20 cellular contexts compared by ENCODE assay signal in genomic region chr9:4857163-4857562, GRCh38.
DNase-seq lines count a peak whose midpoint lies in the region; ATAC-seq lines count a peak whose summit lies in the region.
"Had no signal": no experiment of that assay in that cellular context is flagged by ENCODE, and none has a peak within 500 bp of the region (broad histone marks: within the 10 kb centered on the region; RNA-seq: fewer than 3 reads in every experiment).

No MANE protein-coding gene starts in this region.

- H3K4me1 ChIP-seq in BLaER1 treated with 17β-estradiol and CSF1 and Interleukin-3, amounts not matched to agents 10 nM and 100 nM, result peaks cover 0 to 28% (median 15%) of the 10 kb centered on the region in 10 experiments; a peak in 12 of 20 replicates
- peaks cover 12% of the 10 kb centered on the region for H3K4me1 ChIP-seq in mesenchymal stem cell (ENCODE audit: control insufficient read depth, insufficient read depth, low read depth, low read length)
- H3K4me1 ChIP-seq in mesendoderm (ENCODE audit: control insufficient read depth, low read depth, low read length), result no peaks in the 10 kb centered on the region
- H3K4me1 ChIP-seq: lower lobe of right lung, uterus had no signal

- H3K4me3 Mint-ChIP-seq in T-helper 1 cell treated with Interleukin-12 subunit alpha and Interleukin-12 subunit beta and Interleukin-4 antibody, amounts not matched to agents 30 μg/mL and 1 μg/mL, for 36 hours, result no peak overlapping the region
- H3K4me3 Mint-ChIP-seq in T-helper 2 cell treated with Interferon-gamma antibody and Interleukin-4, amounts not matched to agents 5 μg/mL and 100 μg/mL, for 36 hours, result no peak overlapping the region
- H3K4me3 Mint-ChIP-seq: B cell had no signal

- peak overlapping the region; percentile 3 for H3K27ac Mint-ChIP-seq in T-helper 1 cell treated with Interleukin-12 subunit alpha and Interleukin-12 subunit beta and Interleukin-4 antibody, amounts not matched to agents 30 μg/mL and 1 μg/mL, for 36 hours
- H3K27ac Mint-ChIP-seq in T-helper 2 cell treated with Interferon-gamma antibody and Interleukin-4, amounts not matched to agents 5 μg/mL and 100 μg/mL, for 36 hours, result no peak overlapping the region
- H3K27ac Mint-ChIP-seq: B cell had no signal

- DNase-seq in T-helper 1 cell (no peak), mesenchymal stem cell (peak; percentile 8), SKM-1 (lab: John Stamatoyannopoulos, UW; ENCODE audit: unreplicated experiment) (no peak), mesendoderm (no peak)
- peak; percentile 35 for DNase-seq in T-helper 2 cell treated with Interferon-gamma antibody and Interleukin-4, amounts not matched to agents 5 μg/mL and 100 μg/mL, for 36 hours (ENCODE audit: low spot score)
- DNase-seq: 8988T, brain microvascular endothelial cell, cortex of kidney, GOT3, lower lobe of right lung, NCI-H1105 treated with DMSO at 0.1 percent for 48 hours, NCI-H2107, NCI-H524 treated with DMSO at 0.1 percent for 48 hours, right cardiac atrium, uterus had no signal

- no peaks in the 10 kb centered on the region for H3K27me3 Mint-ChIP-seq in T-helper 1 cell treated with Interleukin-12 subunit alpha and Interleukin-12 subunit beta and Interleukin-4 antibody, amounts not matched to agents 30 μg/mL and 1 μg/mL, for 36 hours (ENCODE audit: low read depth)
- H3K27me3 Mint-ChIP-seq in T-helper 2 cell treated with Interferon-gamma antibody and Interleukin-4, amounts not matched to agents 5 μg/mL and 100 μg/mL, for 36 hours (ENCODE audit: low read depth), result no peaks in the 10 kb centered on the region
- H3K27me3 Mint-ChIP-seq: B cell had no signal

- peaks cover 37% of the 10 kb centered on the region for H3K36me3 Mint-ChIP-seq in T-helper 1 cell treated with Interleukin-12 subunit alpha and Interleukin-12 subunit beta and Interleukin-4 antibody, amounts not matched to agents 30 μg/mL and 1 μg/mL, for 36 hours (ENCODE audit: low read depth)
- H3K36me3 Mint-ChIP-seq in T-helper 2 cell treated with Interferon-gamma antibody and Interleukin-4, amounts not matched to agents 5 μg/mL and 100 μg/mL, for 36 hours (ENCODE audit: low read depth), result peaks cover 54% of the 10 kb centered on the region

- H2AK5ac ChIP-seq in mesenchymal stem cell (ENCODE audit: low read length, severe bottlenecking), result no peak overlapping the region
- H2AK5ac ChIP-seq in mesendoderm (ENCODE audit: low read length), result no peak overlapping the region

- H3K4me2 ChIP-seq in BLaER1 treated with 17β-estradiol and CSF1 and Interleukin-3, amounts not matched to agents 10 nM and 100 nM, result peak overlapping the region in 6 of 11 experiments; percentile 4 to 40 (median 30); a peak in 5 of 22 replicates
- H3K4me2 ChIP-seq in mesenchymal stem cell (ENCODE audit: low read length, poor library complexity, severe bottlenecking) (no peak overlapping the region), mesendoderm (ENCODE audit: low read length) (no peak overlapping the region)

- H2BK5ac ChIP-seq in mesenchymal stem cell (ENCODE audit: low read depth, low read length, poor library complexity, severe bottlenecking) (no peak overlapping the region), mesendoderm (ENCODE audit: low read length) (no peak overlapping the region)

- H4K5ac ChIP-seq in mesendoderm (ENCODE audit: low read length), result no peak overlapping the region

- H3K79me2 ChIP-seq in mesendoderm (ENCODE audit: control insufficient read depth, insufficient read depth, low read length), result no peaks in the 10 kb centered on the region

- H3K27me3 ChIP-seq in BLaER1 treated with 17β-estradiol and CSF1 and Interleukin-3, amounts not matched to agents 10 nM and 100 nM, result no peaks in the 10 kb centered on the region
- H3K27me3 ChIP-seq in mesenchymal stem cell (ENCODE audit: control insufficient read depth in 1 of 2, insufficient read depth in 1 of 2, low read length in 2 of 2) (no peaks in the 10 kb centered on the region), mesendoderm (ENCODE audit: insufficient read depth, low read length, poor library complexity) (no peaks in the 10 kb centered on the region)
- H3K27me3 ChIP-seq: brain microvascular endothelial cell, uterus had no signal

- H2BK15ac ChIP-seq in mesenchymal stem cell (ENCODE audit: low read depth, poor library complexity, severe bottlenecking), result no peak overlapping the region
- H2BK15ac ChIP-seq in mesendoderm (replicated peaks; ENCODE audit: low read depth), result no peak overlapping the region

- H3K4ac ChIP-seq in mesenchymal stem cell (ENCODE audit: low read depth in 1 of 2, low read length in 2 of 2) (no peak overlapping the region), mesendoderm (ENCODE audit: low read depth, low read length) (no peak overlapping the region)

- no peak overlapping the region for H3K56ac ChIP-seq in mesendoderm (ENCODE audit: low read length)

- peaks cover 0 to 15% (median 8%) of the 10 kb centered on the region in 11 experiments; a peak in 16 of 22 replicates for H3K9me3 ChIP-seq in BLaER1 treated with 17β-estradiol and CSF1 and Interleukin-3, amounts not matched to agents 10 nM and 100 nM (replicated peaks in 1 of 11)
- no peaks in the 10 kb centered on the region for H3K9me3 ChIP-seq in mesenchymal stem cell (ENCODE audit: control insufficient read depth, low read length)
- H3K9me3 ChIP-seq: lower lobe of right lung, uterus had no signal

- H3K4me3 ChIP-seq in BLaER1 treated with 17β-estradiol and CSF1 and Interleukin-3, amounts not matched to agents 10 nM and 100 nM, result no peak overlapping the region
- H3K4me3 ChIP-seq in mesenchymal stem cell (ENCODE audit: insufficient read depth in 1 of 2, low read depth in 1 of 2, low read length in 2 of 2), result no peak overlapping the region
- no peak overlapping the region for H3K4me3 ChIP-seq in mesendoderm (ENCODE audit: low read length)
- H3K4me3 ChIP-seq: lower lobe of right lung, uterus had no signal

- H3K36me3 ChIP-seq in BLaER1 treated with 17β-estradiol and CSF1 and Interleukin-3, amounts not matched to agents 10 nM and 100 nM, result peaks cover 55 to 100% (median 96%) of the 10 kb centered on the region in 11 experiments
- peaks cover 21 to 56% of the 10 kb centered on the region in 2 experiments for H3K36me3 ChIP-seq in mesenchymal stem cell (ENCODE audit: control insufficient read depth in 1 of 2, insufficient read depth in 2 of 2, low read depth in 1 of 2, low read length in 2 of 2)
- H3K36me3 ChIP-seq in mesendoderm (ENCODE audit: control insufficient read depth, insufficient read depth, low read length), result peaks cover 3% of the 10 kb centered on the region
- H3K36me3 ChIP-seq: uterus had no signal

- H3K79me1 ChIP-seq in mesenchymal stem cell (replicated peaks; ENCODE audit: low read length, poor library complexity, severe bottlenecking) (peaks cover 2% of the 10 kb centered on the region), mesendoderm (ENCODE audit: low read length) (no peaks in the 10 kb centered on the region)

- WGBS in mesenchymal stem cell, result 100% methylated on average over 1 of the region's 3 CpGs
- WGBS in mesendoderm (ENCODE audit: extremely low coverage, insufficient coverage, low lambda C conversion rate), result no CpG with 5 or more reads among the region's 3 CpGs

- H4K8ac ChIP-seq in mesenchymal stem cell (ENCODE audit: low read length) (no peak overlapping the region), mesendoderm (ENCODE audit: low read depth, low read length) (no peak overlapping the region)

- H3K23ac ChIP-seq in mesenchymal stem cell (ENCODE audit: low read length in 2 of 2) (no peak overlapping the region), mesendoderm (ENCODE audit: low read length) (no peak overlapping the region)

- H3K4me1 Mint-ChIP-seq in T-helper 1 cell treated with Interleukin-12 subunit alpha and Interleukin-12 subunit beta and Interleukin-4 antibody, amounts not matched to agents 30 μg/mL and 1 μg/mL, for 36 hours (ENCODE audit: low read depth), result peaks cover 12% of the 10 kb centered on the region
- H3K4me1 Mint-ChIP-seq in T-helper 2 cell treated with Interferon-gamma antibody and Interleukin-4, amounts not matched to agents 5 μg/mL and 100 μg/mL, for 36 hours (ENCODE audit: low read depth), result peaks cover 31% of the 10 kb centered on the region

- peaks cover 0 to 43% (median 0%) of the 10 kb centered on the region in 11 experiments; a peak in 4 of 22 replicates for H4K20me1 ChIP-seq in BLaER1 treated with 17β-estradiol and CSF1 and Interleukin-3, amounts not matched to agents 10 nM and 100 nM

- H2BK120ac ChIP-seq in mesenchymal stem cell (ENCODE audit: low read depth, low read length) (no peak overlapping the region), mesendoderm (ENCODE audit: low read depth, low read length) (no peak overlapping the region)

- H4K91ac ChIP-seq in mesenchymal stem cell (ENCODE audit: low read length), result no peak overlapping the region

- H3K9me3 Mint-ChIP-seq in T-helper 1 cell treated with Interleukin-12 subunit alpha and Interleukin-12 subunit beta and Interleukin-4 antibody, amounts not matched to agents 30 μg/mL and 1 μg/mL, for 36 hours, result no peaks in the 10 kb centered on the region
- H3K9me3 Mint-ChIP-seq in T-helper 2 cell treated with Interferon-gamma antibody and Interleukin-4, amounts not matched to agents 5 μg/mL and 100 μg/mL, for 36 hours, result no peaks in the 10 kb centered on the region

- no peak overlapping the region for H2AFZ ChIP-seq in mesenchymal stem cell (ENCODE audit: low read depth, low read length)

- no peak overlapping the region for H3K27ac ChIP-seq in BLaER1 treated with 17β-estradiol and CSF1 and Interleukin-3, amounts not matched to agents 10 nM and 100 nM
- H3K27ac ChIP-seq in mesenchymal stem cell (ENCODE audit: low read length, poor library complexity, severe bottlenecking), result no peak overlapping the region
- H3K27ac ChIP-seq in mesendoderm (ENCODE audit: low read depth, low read length), result no peak overlapping the region
- H3K27ac ChIP-seq: brain microvascular endothelial cell, lower lobe of right lung, uterus had no signal

- H2BK12ac ChIP-seq in mesenchymal stem cell (ENCODE audit: low read length in 2 of 2), result no peak overlapping the region

- H3K18ac ChIP-seq in mesenchymal stem cell (ENCODE audit: low read depth in 1 of 2, low read length in 2 of 2) (no peak overlapping the region), mesendoderm (ENCODE audit: low read length) (no peak overlapping the region)

- no peak overlapping the region for H3K14ac ChIP-seq in mesenchymal stem cell (ENCODE audit: low read length in 2 of 2)

- ATAC-seq in GM21447 (IDR thresholded peaks at IDR 0.05; ENCODE audit: unreplicated experiment), result no peak
- ATAC-seq: lower lobe of right lung, right cardiac atrium, Right ventricle myocardium inferior had no signal

- H3K9ac ChIP-seq in BLaER1 treated with 17β-estradiol and CSF1 and Interleukin-3, amounts not matched to agents 10 nM and 100 nM, result no peak overlapping the region
- H3K9ac ChIP-seq in mesenchymal stem cell (ENCODE audit: low read length) (no peak overlapping the region), mesendoderm (ENCODE audit: low read length) (no peak overlapping the region)

Comparison
In these comparisons a context has a peak if more than half of its experiments do, and no peak if none do; other contexts are left out.
1. DNase-seq: peak in T-helper 2 cell treated with Interferon-gamma antibody and Interleukin-4, amounts not matched to agents 5 μg/mL and 100 μg/mL, for 36 hours (single experiment) and mesenchymal stem cell (single experiment); none in T-helper 1 cell (0 of 5), SKM-1 (single experiment) and mesendoderm (single experiment).
2. H3K4me2 ChIP-seq: peak in BLaER1 treated with 17β-estradiol and CSF1 and Interleukin-3, amounts not matched to agents 10 nM and 100 nM (6 of 11); none in mesenchymal stem cell (single experiment) and mesendoderm (single experiment).